8 cellular contexts compared by ENCODE assay signal in genomic region chr14:68970096-68970612, GRCh38. TPM values are rescaled to one million over a fixed set of nuclear protein-coding genes. Genes with fewer than 3 reads are reported as not detected.
DNase-seq lines count a peak whose midpoint lies in the region; ATAC-seq and TF ChIP-seq lines count a peak whose summit lies in the region.

No MANE protein-coding gene starts in this region.

- no peaks in the 10 kb centered on the region for H3K9me3 ChIP-seq in SJCRH30 (replicated peaks)

- peak; percentile 47 for DNase-seq in ELF-1 (ENCODE audit: low read depth, low spot score)
- peak in 1 of 2 experiments; percentile 40 for DNase-seq in SJCRH30
- peak; percentile 37 for DNase-seq in effector CD4-positive, alpha-beta T cell
- DNase-seq in progenitor cell of endocrine pancreas (ENCODE audit: low spot score, unreplicated experiment): no peak
- no peak for DNase-seq in stimulated activated CD4-positive, alpha-beta T cell treated with anti-CD3 and anti-CD28 coated beads, Interleukin-1b, Interleukin-23, amount 100 ng/mL, for 48 hours
- no peak for DNase-seq in foreskin fibroblast
- no peak for DNase-seq in SW480 (ENCODE audit: low spot score)

- no peaks in the 10 kb centered on the region for H3K27me3 ChIP-seq in SJCRH30

- peak overlapping the region; percentile 26; the same call in 1 of the 2 replicates for H3K27ac ChIP-seq in SJCRH30

- H3K4me1 ChIP-seq in SJCRH30: peaks cover 61% of the 10 kb centered on the region

- no peak overlapping the region for H3K4me3 ChIP-seq in SJCRH30
- no peak overlapping the region for H3K4me3 ChIP-seq in foreskin fibroblast (ENCODE audit: low read depth in 1 of 2, low read length in 2 of 2)

- no peaks in the 10 kb centered on the region for H3K27me3 Mint-ChIP-seq in progenitor cell of endocrine pancreas

- TF ChIP-seq CTCF in progenitor cell of endocrine pancreas (IDR thresholded peaks at IDR 0.05; ENCODE audit: unreplicated experiment) (no peak), foreskin fibroblast (IDR thresholded peaks at IDR 0.05; ENCODE audit: low read depth, low read length) (no peak)

- peaks cover 9% of the 10 kb centered on the region for H3K36me3 Mint-ChIP-seq in progenitor cell of endocrine pancreas (ENCODE audit: insufficient read depth)

- H3K27ac Mint-ChIP-seq in progenitor cell of endocrine pancreas: peak overlapping the region; percentile 94

- H3K9me3 Mint-ChIP-seq in progenitor cell of endocrine pancreas (ENCODE audit: low read depth): no peaks in the 10 kb centered on the region

- ATAC-seq in GM21737 (IDR thresholded peaks at IDR 0.05; ENCODE audit: unreplicated experiment): no peak

- H3K4me1 Mint-ChIP-seq in progenitor cell of endocrine pancreas (ENCODE audit: low read depth): peaks cover 32% of the 10 kb centered on the region

- H3K36me3 ChIP-seq in SJCRH30: peaks cover 30% of the 10 kb centered on the region

- H3K4me3 Mint-ChIP-seq in progenitor cell of endocrine pancreas (ENCODE audit: low read depth): no peak overlapping the region

RNA-seq across cellular contexts. Expression of gene ACTN1, which starts 8.9 kb away (rescaled TPM):
- total RNA-seq in SJCRH30 (2014; rRNA removed; shearing (Covaris generic)): 101 and 104 TPM in 2 replicates
- 92.6 and 105 TPM in 2 replicates for total RNA-seq in progenitor cell of endocrine pancreas

Comparison
In these comparisons a context has a peak if more than half of its experiments do, and no peak if none do; other contexts are left out.
1. DNase-seq: peak in ELF-1 (single experiment) and effector CD4-positive, alpha-beta T cell (single experiment); none in progenitor cell of endocrine pancreas (single experiment), stimulated activated CD4-positive, alpha-beta T cell treated with anti-CD3 and anti-CD28 coated beads, Interleukin-1b, Interleukin-23, amount 100 ng/mL, for 48 hours (single experiment), foreskin fibroblast (0 of 2) and SW480 (single experiment).